ENCODE assay signal across 9 cellular contexts in genomic region chr15:48176957-48177356, GRCh38. TPM values are rescaled to one million over a fixed set of nuclear protein-coding genes. Genes with fewer than 3 reads are reported as not detected.
DNase-seq lines count a peak whose midpoint lies in the region; ATAC-seq and TF ChIP-seq lines count a peak whose summit lies in the region.
"Had no signal": no experiment of that assay in that cellular context is flagged by ENCODE, and none has a peak within 500 bp of the region (broad histone marks: within the 10 kb centered on the region; RNA-seq: fewer than 3 reads in every experiment).

No MANE protein-coding gene starts in this region.

- peak overlapping the region; percentile 85 for H3K27ac Mint-ChIP-seq in activated naive CD8-positive, alpha-beta T cell treated with anti-CD3 and anti-CD28 coated beads for 36 hours

- H3K4me3 ChIP-seq in AG10803 (ENCODE audit: low read length) (peak overlapping the region; percentile 63), mucosa of stomach (ENCODE audit: low read length) (peak overlapping the region; percentile 56)

- no peaks in the 10 kb centered on the region for H3K36me3 ChIP-seq in mucosa of stomach (ENCODE audit: control insufficient read depth, insufficient read depth, low read length)

- DNase-seq in AG10803 (ENCODE audit: low read depth): no peak
- no peak for DNase-seq in activated naive CD8-positive, alpha-beta T cell treated with anti-CD3 and anti-CD28 coated beads for 36 hours
- DNase-seq in NAMALWA (ENCODE audit: low spot score): no peak
- no peak for DNase-seq in D341Med (ENCODE audit: low spot score)
- no peak for DNase-seq in MV-4-11 (lab: John Stamatoyannopoulos, UW)

- peaks cover 20% of the 10 kb centered on the region for H3K36me3 Mint-ChIP-seq in activated naive CD8-positive, alpha-beta T cell treated with anti-CD3 and anti-CD28 coated beads for 36 hours

- ATAC-seq in GM21825 (IDR thresholded peaks at IDR 0.05; ENCODE audit: unreplicated experiment) (peak; percentile 33), GM21526 (IDR thresholded peaks at IDR 0.05; ENCODE audit: low FRiP score, unreplicated experiment) (no peak)

- peaks cover 17% of the 10 kb centered on the region for H3K4me1 Mint-ChIP-seq in activated naive CD8-positive, alpha-beta T cell treated with anti-CD3 and anti-CD28 coated beads for 36 hours

- peak overlapping the region; percentile 87 for H3K4me3 Mint-ChIP-seq in activated naive CD8-positive, alpha-beta T cell treated with anti-CD3 and anti-CD28 coated beads for 36 hours

- TF ChIP-seq CTCF in AG10803 (conservative IDR thresholded peaks at IDR 0.05; ENCODE audit: low read length): no peak

- H3K27me3 Mint-ChIP-seq in activated naive CD8-positive, alpha-beta T cell treated with anti-CD3 and anti-CD28 coated beads for 36 hours: peaks cover 7% of the 10 kb centered on the region

- H3K4me1 ChIP-seq in mucosa of stomach (ENCODE audit: control insufficient read depth, insufficient read depth, low read length): no peaks in the 10 kb centered on the region

- H3K9me3 Mint-ChIP-seq in activated naive CD8-positive, alpha-beta T cell treated with anti-CD3 and anti-CD28 coated beads for 36 hours: peaks cover 6% of the 10 kb centered on the region

- peak overlapping the region; percentile 68 for H3K9ac ChIP-seq in mucosa of stomach (ENCODE audit: low read length)

- no peaks in the 10 kb centered on the region for H3K27me3 ChIP-seq in mucosa of stomach (ENCODE audit: control insufficient read depth, insufficient read depth, low read length)

- no peaks in the 10 kb centered on the region for H3K9me3 ChIP-seq in mucosa of stomach (ENCODE audit: control insufficient read depth, low read length)

RNA-seq across cellular contexts. Expression of gene MYEF2, which starts 1.1 kb away (rescaled TPM):
- 10 to 100 TPM; 17.6 to 22.2 TPM for total RNA-seq in activated naive CD8-positive, alpha-beta T cell treated with anti-CD3 and anti-CD28 coated beads for 36 hours

RNA-seq across cellular contexts. Expression of gene CTXN2, which starts 14.5 kb away (rescaled TPM):
- not detected for total RNA-seq in activated naive CD8-positive, alpha-beta T cell treated with anti-CD3 and anti-CD28 coated beads for 36 hours
- total RNA-seq: RPMI7951 had no signal

RNA-seq across cellular contexts. Expression of gene SLC12A1, which starts 29.1 kb away (rescaled TPM):
- not detected for total RNA-seq in activated naive CD8-positive, alpha-beta T cell treated with anti-CD3 and anti-CD28 coated beads for 36 hours
- total RNA-seq: RPMI7951 had no signal

RNA-seq across cellular contexts. Expression of gene SLC24A5, which starts 56.2 kb away (rescaled TPM):
- total RNA-seq in activated naive CD8-positive, alpha-beta T cell treated with anti-CD3 and anti-CD28 coated beads for 36 hours: not detected
- total RNA-seq: RPMI7951 had no signal
